In the genomic region with DNA sequence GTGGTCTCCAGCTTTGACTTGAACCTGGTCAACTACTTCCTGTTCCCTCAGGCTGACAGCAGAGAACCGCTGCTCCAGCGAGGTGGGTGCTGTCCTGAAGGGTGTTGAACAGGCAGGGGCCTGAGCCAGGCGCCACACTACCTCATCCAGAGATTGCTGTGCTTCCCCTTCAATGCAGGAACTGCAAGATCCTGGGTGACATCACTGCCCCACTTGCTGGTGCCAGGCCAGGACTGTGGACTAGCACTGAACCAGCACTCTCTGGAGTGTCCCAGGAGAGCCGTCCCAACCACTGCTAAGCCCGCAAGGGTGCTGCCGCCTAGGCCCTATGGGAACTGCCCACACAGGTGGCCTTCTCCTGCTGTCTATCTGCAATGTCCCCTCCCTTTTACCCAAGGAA, we compare ENCODE assay signal across 21 cellular contexts. TPM values are rescaled to one million over a fixed set of nuclear protein-coding genes. Genes with fewer than 3 reads are reported as not detected.
DNase-seq lines count a peak whose midpoint lies in the region; ATAC-seq and TF ChIP-seq lines count a peak whose summit lies in the region.
"Had no signal": no experiment of that assay in that cellular context is flagged by ENCODE, and none has a peak within 500 bp of the region (broad histone marks: within the 10 kb centered on the region; RNA-seq: fewer than 3 reads in every experiment).

No MANE protein-coding gene starts in this region.

- no peaks in the 10 kb centered on the region for H3K27me3 ChIP-seq in H7 (ENCODE audit: control insufficient read depth, insufficient read depth, low read length)
- H3K27me3 ChIP-seq in foreskin keratinocyte = no peaks in the 10 kb centered on the region
- H3K27me3 ChIP-seq: SJSA1 had no signal

- no peak overlapping the region for H3K27ac Mint-ChIP-seq in activated T-helper 2 cell treated with anti-CD3 and anti-CD28 coated beads, Interferon-gamma antibody, Interleukin-2, Interleukin-4, amounts not matched to agents 10 μg/mL and 5 μg/mL and 100 μg/mL, durations not matched to agents 14 hours and 24 hours and 36 hours
- H3K27ac Mint-ChIP-seq: CD8-positive, alpha-beta T cell had no signal

- H3K9me3 Mint-ChIP-seq in activated T-helper 2 cell treated with anti-CD3 and anti-CD28 coated beads, Interferon-gamma antibody, Interleukin-2, Interleukin-4, amounts not matched to agents 10 μg/mL and 5 μg/mL and 100 μg/mL, durations not matched to agents 14 hours and 24 hours and 36 hours = no peaks in the 10 kb centered on the region
- H3K9me3 Mint-ChIP-seq: CD8-positive, alpha-beta T cell; IgD-negative memory B cell had no signal

- intact Hi-C loops in activated T-helper 2 cell treated with anti-CD3 and anti-CD28 coated beads, Interferon-gamma antibody, Interleukin-2, Interleukin-4, amounts not matched to agents 10 μg/mL and 5 μg/mL and 100 μg/mL, durations not matched to agents 14 hours and 24 hours and 36 hours (cut with micrococcal nuclease) = no loop called here

- no peak for ATAC-seq in omental fat pad (ENCODE audit: low FRiP score)
- ATAC-seq in foreskin keratinocyte = no peak
- ATAC-seq: CD8-positive, alpha-beta T cell; HCT116 had no signal

- no peaks in the 10 kb centered on the region for H3K4me1 ChIP-seq in foreskin keratinocyte
- H3K4me1 ChIP-seq: SJSA1 had no signal

- no peaks in the 10 kb centered on the region for H3K27me3 Mint-ChIP-seq in activated T-helper 2 cell treated with anti-CD3 and anti-CD28 coated beads, Interferon-gamma antibody, Interleukin-2, Interleukin-4, amounts not matched to agents 10 μg/mL and 5 μg/mL and 100 μg/mL, durations not matched to agents 14 hours and 24 hours and 36 hours (ENCODE audit: low read depth)

- TF ChIP-seq CTCF in omental fat pad (IDR thresholded peaks at IDR 0.05) (no peak), foreskin keratinocyte (conservative IDR thresholded peaks at IDR 0.05) (no peak)

- H3K36me3 ChIP-seq in H7 (replicated peaks; ENCODE audit: control insufficient read depth, insufficient read depth, low read length) = no peaks in the 10 kb centered on the region
- H3K36me3 ChIP-seq: SJSA1 had no signal

- H3K4me1 Mint-ChIP-seq in activated T-helper 2 cell treated with anti-CD3 and anti-CD28 coated beads, Interferon-gamma antibody, Interleukin-2, Interleukin-4, amounts not matched to agents 10 μg/mL and 5 μg/mL and 100 μg/mL, durations not matched to agents 14 hours and 24 hours and 36 hours (ENCODE audit: low read depth) = no peaks in the 10 kb centered on the region
- H3K4me1 Mint-ChIP-seq: IgD-negative memory B cell had no signal

- no peak overlapping the region for H3K4me3 ChIP-seq in H7 (ENCODE audit: insufficient read depth, low read depth, low read length)
- H3K4me3 ChIP-seq: SJSA1 had no signal

- peak; percentile 2 for DNase-seq in H7
- peak; percentile 5 for DNase-seq in activated T-helper 2 cell treated with anti-CD3 and anti-CD28 coated beads, Interferon-gamma antibody, Interleukin-2, Interleukin-4, amounts not matched to agents 10 μg/mL and 5 μg/mL and 100 μg/mL, durations not matched to agents 14 hours and 24 hours and 36 hours (ENCODE audit: low spot score)
- DNase-seq in mesenteric fat pad (ENCODE audit: low spot score) = peak; percentile 82
- DNase-seq in NCI-H1092 (lab: John Stamatoyannopoulos, UW) = no peak
- DNase-seq in omental fat pad (ENCODE audit: low spot score) = no peak
- no peak for DNase-seq in activated naive CD4-positive, alpha-beta T cell treated with anti-CD3 and anti-CD28 coated beads, Interleukin-2, amount 50 U/mL, for 16 hours
- DNase-seq in foreskin keratinocyte = no peak
- DNase-seq: DND-41, GOT3, NCI-H1694 treated with DMSO at 0.1 percent for 48 hours, NCI-H2081 treated with DMSO at 0.1 percent for 48 hours, NCI-H2171 treated with DMSO at 0.1 percent for 48 hours, NCI-H446 treated with DMSO at 0.1 percent for 48 hours, NCI-H526 treated with DMSO at 0.1 percent for 48 hours, OCI-M1 had no signal

- no peaks in the 10 kb centered on the region for H3K36me3 Mint-ChIP-seq in activated T-helper 2 cell treated with anti-CD3 and anti-CD28 coated beads, Interferon-gamma antibody, Interleukin-2, Interleukin-4, amounts not matched to agents 10 μg/mL and 5 μg/mL and 100 μg/mL, durations not matched to agents 14 hours and 24 hours and 36 hours (ENCODE audit: low read depth)
- H3K36me3 Mint-ChIP-seq: CD8-positive, alpha-beta T cell had no signal

- H3K27ac ChIP-seq in foreskin keratinocyte = no peak overlapping the region
- H3K27ac ChIP-seq: SJSA1 had no signal

- no peak overlapping the region for H3K4me3 Mint-ChIP-seq in activated T-helper 2 cell treated with anti-CD3 and anti-CD28 coated beads, Interferon-gamma antibody, Interleukin-2, Interleukin-4, amounts not matched to agents 10 μg/mL and 5 μg/mL and 100 μg/mL, durations not matched to agents 14 hours and 24 hours and 36 hours (ENCODE audit: low read depth)
- H3K4me3 Mint-ChIP-seq: CD8-positive, alpha-beta T cell; IgD-negative memory B cell had no signal

RNA-seq across cellular contexts. Expression of a gene that starts 51.7 kb away (rescaled TPM):
- 0.18 and 0.21 TPM in 2 replicates for total RNA-seq in H7 (2014; rRNA removed; shearing (Covaris generic))
- total RNA-seq in activated T-helper 2 cell treated with anti-CD3 and anti-CD28 coated beads, Interferon-gamma antibody, Interleukin-2, Interleukin-4, amounts not matched to agents 10 μg/mL and 5 μg/mL and 100 μg/mL, durations not matched to agents 14 hours and 24 hours and 36 hours = 0.07 TPM in 1 of 2 replicates, not detected in the other
- total RNA-seq in mesenteric fat pad (not detected), omental fat pad (not detected), foreskin keratinocyte (not detected in 2 replicates)
- not detected in 2 replicates for polyA plus RNA-seq in foreskin keratinocyte
- total RNA-seq: M059J, Right ventricle myocardium inferior, SJSA1 had no signal
- polyA plus RNA-seq: IgD-negative memory B cell had no signal

Comparison
In these comparisons a context has a peak if more than half of its experiments do, and no peak if none do; other contexts are left out.
1. DNase-seq: peak in H7 (single experiment), activated T-helper 2 cell treated with anti-CD3 and anti-CD28 coated beads, Interferon-gamma antibody, Interleukin-2, Interleukin-4, amounts not matched to agents 10 μg/mL and 5 μg/mL and 100 μg/mL, durations not matched to agents 14 hours and 24 hours and 36 hours (single experiment) and mesenteric fat pad (single experiment); none in NCI-H1092 (single experiment), omental fat pad (single experiment), activated naive CD4-positive, alpha-beta T cell treated with anti-CD3 and anti-CD28 coated beads, Interleukin-2, amount 50 U/mL, for 16 hours (single experiment) and foreskin keratinocyte (0 of 2).